In the genomic region with DNA sequence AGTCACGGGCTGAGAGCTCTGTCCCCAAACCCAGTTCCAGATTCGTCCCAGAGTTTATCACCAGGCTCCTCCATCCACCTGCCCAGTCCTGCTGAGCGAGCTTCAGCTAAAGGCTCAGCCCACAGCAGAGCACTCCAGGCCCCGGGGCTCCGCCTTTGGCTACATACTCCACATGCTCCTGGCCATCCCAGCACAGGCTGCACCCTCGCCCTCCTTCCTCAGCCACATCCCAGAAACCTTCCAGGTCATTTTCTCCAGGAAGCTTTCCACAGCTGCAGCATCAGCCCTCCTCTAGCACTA, we compare ENCODE assay signal across 15 cellular contexts. TPM values are rescaled to one million over a fixed set of nuclear protein-coding genes. Genes with fewer than 3 reads are reported as not detected.
"Had no signal": no experiment of that assay in that cellular context is flagged by ENCODE, and none has a peak within 500 bp of the region (broad histone marks: within the 10 kb centered on the region; RNA-seq: fewer than 3 reads in every experiment).

No MANE protein-coding gene starts in this region.

- DNase-seq: activated CD4-positive, alpha-beta T cell treated with anti-CD3 and anti-CD28 coated beads for 4 hours; activated CD8-positive, alpha-beta memory T cell treated with anti-CD3 and anti-CD28 coated beads, Interleukin-2, amount 50 U/mL, for 48 hours; activated CD8-positive, alpha-beta T cell treated with anti-CD3 and anti-CD28 coated beads, Interleukin-2, amount 10 ng/mL, durations not matched to agents 7 days and 5 days; activated naive CD4-positive, alpha-beta T cell treated with anti-CD3 and anti-CD28 coated beads, Interleukin-2, amount 50 U/mL, for 16 hours; body of pancreas; midbrain; posterior cingulate gyrus; stimulated activated naive B cell treated with anti-CD40 and anti-IgM and Interleukin-4, amounts not matched to agents 10 μg/mL and 1 μg/mL and 100 μg/mL, for 72 hours; substantia nigra had no signal

- H3K27me3 Mint-ChIP-seq: dendritic cell treated with granulocyte-macrophage colony-stimulating factor and Interleukin-4, amounts not matched to agents 40 ng/mL and 50 ng/mL, for 4 days; stimulated activated naive B cell treated with anti-CD40 and anti-IgM and Interleukin-4, amounts not matched to agents 10 μg/mL and 1 μg/mL and 100 μg/mL, for 72 hours had no signal

- H3K27ac ChIP-seq: body of pancreas, hepatocyte, neutrophil, upper lobe of left lung had no signal

- ATAC-seq: activated CD8-positive, alpha-beta T cell treated with anti-CD3 and anti-CD28 coated beads, Interleukin-2, amount 10 ng/mL, durations not matched to agents 7 days and 5 days; body of pancreas; stimulated activated naive B cell treated with anti-CD40 and anti-IgM and Interleukin-4, amounts not matched to agents 10 μg/mL and 1 μg/mL and 100 μg/mL, for 72 hours had no signal

- H3K9me3 Mint-ChIP-seq: dendritic cell treated with granulocyte-macrophage colony-stimulating factor and Interleukin-4, amounts not matched to agents 40 ng/mL and 50 ng/mL, for 4 days; stimulated activated naive B cell treated with anti-CD40 and anti-IgM and Interleukin-4, amounts not matched to agents 10 μg/mL and 1 μg/mL and 100 μg/mL, for 72 hours had no signal

- H3K27me3 ChIP-seq: body of pancreas, hepatocyte, neutrophil, upper lobe of left lung had no signal

- H3K9me3 ChIP-seq: body of pancreas, neutrophil, upper lobe of left lung had no signal

- H3K4me3 ChIP-seq: body of pancreas, hepatocyte, lung, smooth muscle cell, upper lobe of left lung had no signal

- H3K4me3 Mint-ChIP-seq: activated CD8-positive, alpha-beta T cell treated with anti-CD3 and anti-CD28 coated beads, Interleukin-2, amount 10 ng/mL, durations not matched to agents 7 days and 5 days; dendritic cell treated with granulocyte-macrophage colony-stimulating factor and Interleukin-4, amounts not matched to agents 40 ng/mL and 50 ng/mL, for 4 days; stimulated activated naive B cell treated with anti-CD40 and anti-IgM and Interleukin-4, amounts not matched to agents 10 μg/mL and 1 μg/mL and 100 μg/mL, for 72 hours had no signal

- H3K27ac Mint-ChIP-seq: dendritic cell treated with granulocyte-macrophage colony-stimulating factor and Interleukin-4, amounts not matched to agents 40 ng/mL and 50 ng/mL, for 4 days; stimulated activated naive B cell treated with anti-CD40 and anti-IgM and Interleukin-4, amounts not matched to agents 10 μg/mL and 1 μg/mL and 100 μg/mL, for 72 hours had no signal

RNA-seq across cellular contexts. Expression of a gene that starts 14.8 kb away (rescaled TPM):
- total RNA-seq: body of pancreas, lung, smooth muscle cell had no signal

RNA-seq across cellular contexts. Expression of a gene that starts 22.5 kb away (rescaled TPM):
- total RNA-seq: hepatocyte had no signal
